ENCODE assay signal across 8 cellular contexts in the genomic region with DNA sequence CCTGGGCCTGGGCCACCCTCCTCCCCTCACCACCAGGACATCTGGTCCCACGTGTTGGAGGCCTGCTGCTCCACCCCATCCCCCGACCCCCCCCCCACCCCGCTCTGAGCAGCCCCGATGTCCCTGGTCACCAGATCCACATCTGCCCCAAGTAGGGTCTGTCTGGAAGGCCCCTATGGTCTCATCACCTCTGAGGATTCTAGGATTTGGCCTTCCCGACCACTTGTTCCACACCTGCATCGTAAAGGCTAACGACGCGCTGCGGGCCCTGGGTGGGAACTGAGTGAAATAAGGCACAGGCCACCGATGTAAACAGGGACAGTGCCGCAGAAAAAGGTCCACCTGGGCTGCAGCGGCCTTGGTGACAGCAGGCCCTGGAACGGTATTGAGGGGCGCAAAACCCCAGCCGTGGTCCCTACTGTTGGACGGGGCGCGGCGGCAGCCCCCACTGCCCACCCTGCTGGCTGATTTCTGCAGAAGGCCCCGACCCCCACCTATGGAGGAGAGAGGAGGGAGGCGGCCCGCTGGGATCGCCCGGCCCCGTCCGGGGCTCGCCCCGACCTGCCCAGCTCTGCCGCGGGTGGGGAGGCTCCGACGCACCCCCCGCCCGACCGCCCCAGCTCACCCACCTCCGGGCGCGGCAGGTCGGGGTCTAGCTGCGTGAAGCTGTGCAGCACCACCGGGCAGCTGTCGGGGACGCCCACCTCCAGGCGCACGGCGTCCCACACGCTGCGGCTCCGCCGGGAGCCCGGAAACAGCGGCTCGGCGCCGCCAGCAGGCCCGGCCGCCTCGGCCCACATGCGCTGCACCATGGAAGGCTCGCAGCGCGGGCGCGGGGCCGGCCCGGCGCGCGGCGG. TPM values are rescaled to one million over a fixed set of nuclear protein-coding genes. Genes with fewer than 3 reads are reported as not detected.
A peak's percentile ranks its signal among the peaks of the same experiment; 100 is the strongest.
DNase-seq lines count a peak whose midpoint lies in the region; ATAC-seq and TF ChIP-seq lines count a peak whose summit lies in the region.

No MANE protein-coding gene starts in this region.

- WGBS in thymus: 3% methylated on average over 71 of the region's 71 CpGs

- no peak for TF ChIP-seq CTCF in astrocyte of the cerebellum (IDR thresholded peaks at IDR 0.05; ENCODE audit: low read depth, low read length, missing control alignments)
- TF ChIP-seq CTCF in left lung (IDR thresholded peaks at IDR 0.05): no peak

- peaks cover 7% of the 10 kb centered on the region for H3K36me3 Mint-ChIP-seq in activated CD4-positive, alpha-beta T cell treated with anti-CD3 and anti-CD28 coated beads for 36 hours (ENCODE audit: low read depth)

- H3K9me3 Mint-ChIP-seq in activated CD4-positive, alpha-beta T cell treated with anti-CD3 and anti-CD28 coated beads for 36 hours (ENCODE audit: low read depth): no peaks in the 10 kb centered on the region

- peak overlapping the region; percentile 61 for H3K27ac Mint-ChIP-seq in activated CD4-positive, alpha-beta T cell treated with anti-CD3 and anti-CD28 coated beads for 36 hours

- H3K27me3 Mint-ChIP-seq in activated CD4-positive, alpha-beta T cell treated with anti-CD3 and anti-CD28 coated beads for 36 hours: no peaks in the 10 kb centered on the region

- POLR2A ChIA-PET in activated CD4-positive, alpha-beta T cell treated with anti-CD3 and anti-CD28 coated beads for 36 hours (lab: Charles Lee): interaction anchor here (0.5 to 1.2 kb wide), 2 partner anchors 15 to 229 kb away, joined by 4 read pairs; no protein-coding TSS in a partner anchor

- in situ Hi-C loops in astrocyte of the cerebellum (cut with HindIII; ENCODE audit: low sequenced_read_pairs): no loop called here

- intact Hi-C loops in activated CD4-positive, alpha-beta T cell treated with anti-CD3 and anti-CD28 coated beads for 36 hours (cut with DNase I, micrococcal nuclease): loop anchor here (1.0 to 5.0 kb wide), 9 partner anchors 13 to 1017 kb away; partner anchors contain the start of genes BRD3 (in 1 of the 2), CACFD1 (in 1 of the 2), GTF3C5 (in 1 of the 2) and TSC1 (in 1 of the 2)
- intact Hi-C loops in left lung (cut with DNase I): no loop called here

- CTCF ChIA-PET in activated CD4-positive, alpha-beta T cell treated with anti-CD3 and anti-CD28 coated beads for 36 hours (lab: Charles Lee): interaction anchor here (11.8 kb wide), 1 partner anchor 26 kb away, joined by 139 read pairs; no protein-coding TSS in a partner anchor

- no peak for DNase-seq in activated CD4-positive, alpha-beta T cell treated with anti-CD3 and anti-CD28 coated beads for 36 hours
- DNase-seq in activated CD4-positive, alpha-beta T cell treated with anti-CD3 and anti-CD28 coated beads for 48 hours: no peak
- DNase-seq in HuH-7.5 (ENCODE audit: low spot score) (peak; percentile 71), astrocyte of the cerebellum (ENCODE audit: low read depth) (no peak), left lung (peak in 1 of 2 donors; percentile 60), epidermal melanocyte (ENCODE audit: insufficient read length, low spot score) (no peak), ureter (ENCODE audit: low spot score) (no peak)

- H3K4me3 Mint-ChIP-seq in activated CD4-positive, alpha-beta T cell treated with anti-CD3 and anti-CD28 coated beads for 36 hours: peak overlapping the region; percentile 71

- no peaks in the 10 kb centered on the region for H3K36me3 ChIP-seq in left lung
- H3K36me3 ChIP-seq in thymus (ENCODE audit: control insufficient read depth, insufficient read depth): no peaks in the 10 kb centered on the region

- H3K27me3 ChIP-seq in left lung: no peaks in the 10 kb centered on the region
- no peaks in the 10 kb centered on the region for H3K27me3 ChIP-seq in thymus (ENCODE audit: control insufficient read depth, insufficient read depth)

- H3K27ac ChIP-seq in left lung: peak overlapping the region; percentile 91 to 97
- peak overlapping the region; percentile 83 for H3K27ac ChIP-seq in thymus (ENCODE audit: low read depth)

- peaks cover 31 to 90% of the 10 kb centered on the region in 2 donors for H3K4me1 ChIP-seq in left lung
- H3K4me1 ChIP-seq in thymus (ENCODE audit: control insufficient read depth, insufficient read depth, low read length): peaks cover 4% of the 10 kb centered on the region

- H3K4me1 Mint-ChIP-seq in activated CD4-positive, alpha-beta T cell treated with anti-CD3 and anti-CD28 coated beads for 36 hours: peaks cover 59% of the 10 kb centered on the region

- no peak for ATAC-seq in activated CD4-positive, alpha-beta T cell treated with anti-CD3 and anti-CD28 coated beads for 36 hours
- peak; percentile 1 for ATAC-seq in left lung

- no peaks in the 10 kb centered on the region for H3K9me3 ChIP-seq in left lung
- H3K9me3 ChIP-seq in thymus (ENCODE audit: control insufficient read depth): no peaks in the 10 kb centered on the region

- H3K4me3 ChIP-seq in astrocyte of the cerebellum (ENCODE audit: low read depth, low read length): peak overlapping the region; percentile 61
- peak overlapping the region; percentile 73 to 87 for H3K4me3 ChIP-seq in left lung
- peak overlapping the region; percentile 75 for H3K4me3 ChIP-seq in thymus (ENCODE audit: low read length)

RNA-seq across cellular contexts. Expression of gene RALGDS, which starts 0.5 kb away (rescaled TPM):
- 10 to 100 TPM; 65.1 to 78.6 TPM for total RNA-seq in activated CD4-positive, alpha-beta T cell treated with anti-CD3 and anti-CD28 coated beads for 36 hours
- total RNA-seq in left lung: 10 to 100 TPM; 56.4 to 58.9 TPM
- 42.1 TPM for polyA plus RNA-seq in thymus
- 57.9 TPM for total RNA-seq in ureter

RNA-seq across cellular contexts. Expression of gene GBGT1, which starts 43.1 kb away (rescaled TPM):
- total RNA-seq in activated CD4-positive, alpha-beta T cell treated with anti-CD3 and anti-CD28 coated beads for 36 hours: 1 to 10 TPM; 3.8 to 4.8 TPM
- 10 to 100 TPM; 22.2 to 45.1 TPM for total RNA-seq in left lung
- 5.3 TPM for polyA plus RNA-seq in thymus
- total RNA-seq in ureter: 17.2 TPM

RNA-seq across cellular contexts. Expression of gene CEL, which starts 58.8 kb away (rescaled TPM):
- total RNA-seq in activated CD4-positive, alpha-beta T cell treated with anti-CD3 and anti-CD28 coated beads for 36 hours: 1 to 10 TPM in 1 of 2 experiments, under 1 TPM in 1; 0.98 to 1.2 TPM
- total RNA-seq in left lung: 1 to 10 TPM in 1 of 2 donors, under 1 TPM in 1; 0.47 to 1.1 TPM
- polyA plus RNA-seq in thymus: 3.2 TPM
- 3.0 TPM for total RNA-seq in ureter

Comparison
In these comparisons a context has a peak if more than half of its experiments do, and no peak if none do; other contexts are left out.
1. intact Hi-C loops: an anchor here in activated CD4-positive, alpha-beta T cell treated with anti-CD3 and anti-CD28 coated beads for 36 hours (1.0 to 5.0 kb wide); none called in left lung.